In genomic region chr2:47067788-47068407, GRCh38 we compare ENCODE assay signal across 1 cellular context.
A peak's percentile ranks its signal among the peaks of the same experiment; 100 is the strongest.
TF ChIP-seq lines count a peak whose summit lies in the region.

No MANE protein-coding gene starts in this region.

TF ChIP-seq in HepG2, 621 proteins besides CTCF, POLR2A, EP300 and RAD21 (continued from another document and continues in another):
- TF ChIP-seq TRIM22 (IDR thresholded peaks at IDR 0.05) (no peak), HNRNPH1 (optimal IDR thresholded peaks at IDR 0.05; ENCODE audit: low read depth, low read length) (no peak), KLF12 (CRISPR knock-in tag; IDR thresholded peaks at IDR 0.05; ENCODE audit: borderline replicate concordance) (no peak), ADNP (CRISPR knock-in tag; IDR thresholded peaks at IDR 0.05) (no peak), ZNF766 (CRISPR knock-in tag; IDR thresholded peaks at IDR 0.05; ENCODE audit: borderline replicate concordance) (no peak), PAX8 (CRISPR knock-in tag; IDR thresholded peaks at IDR 0.05; ENCODE audit: borderline replicate concordance) (peak; percentile 70; the same call in 1 of the 2 replicates), ZNF605 (CRISPR knock-in tag; IDR thresholded peaks at IDR 0.05) (peak; percentile 76), AGO1 (IDR thresholded peaks at IDR 0.05; ENCODE audit: low read depth, low read length, poor library complexity, severe bottlenecking) (no peak), SIX1 (CRISPR knock-in tag; IDR thresholded peaks at IDR 0.05; ENCODE audit: borderline replicate concordance) (no peak), KDM5A (IDR thresholded peaks at IDR 0.05; ENCODE audit: borderline replicate concordance, low read length) (no peak), ATRX (CRISPR knock-in tag; IDR thresholded peaks at IDR 0.05; ENCODE audit: borderline replicate concordance) (no peak), GMEB2 (CRISPR knock-in tag; IDR thresholded peaks at IDR 0.05; ENCODE audit: low read depth) (no peak), USF2 (IDR thresholded peaks at IDR 0.05; ENCODE audit: low read depth, low read length) (no peak), USF2 (CRISPR knock-in tag; IDR thresholded peaks at IDR 0.05; ENCODE audit: borderline replicate concordance) (no peak), ZNF674 (CRISPR knock-in tag; IDR thresholded peaks at IDR 0.05; ENCODE audit: low read depth) (no peak), MLXIP (CRISPR knock-in tag; IDR thresholded peaks at IDR 0.05; ENCODE audit: borderline replicate concordance) (no peak), BATF2 (CRISPR knock-in tag; IDR thresholded peaks at IDR 0.05) (no peak), RBFOX2 (IDR thresholded peaks at IDR 0.05; ENCODE audit: low read depth, low read length) (no peak), FOXJ3 (CRISPR knock-in tag; IDR thresholded peaks at IDR 0.05; ENCODE audit: borderline replicate concordance) (no peak), CEBPZ (IDR thresholded peaks at IDR 0.05; ENCODE audit: low read length) (no peak), EZH2 (conservative IDR thresholded peaks at IDR 0.05; ENCODE audit: low read depth, low read length) (no peak), FOXK1 (CRISPR knock-in tag; IDR thresholded peaks at IDR 0.05; ENCODE audit: borderline replicate concordance, low read depth) (no peak), MXD1 (CRISPR knock-in tag; IDR thresholded peaks at IDR 0.05) (no peak), ZNF333 (CRISPR knock-in tag; IDR thresholded peaks at IDR 0.05; ENCODE audit: borderline replicate concordance) (0 out of 2 replicates have a peak, but pooled peaks have one; percentile 45), SIN3A (IDR thresholded peaks at IDR 0.05; ENCODE audit: borderline replicate concordance, low read depth, low read length) (no peak), ZNF292 (CRISPR knock-in tag; IDR thresholded peaks at IDR 0.05; ENCODE audit: borderline replicate concordance, low read depth) (peak; percentile 89; the same call in 1 of the 2 replicates), ZSCAN5A (CRISPR knock-in tag; IDR thresholded peaks at IDR 0.05; ENCODE audit: borderline replicate concordance) (no peak), ZNF75D (CRISPR knock-in tag; IDR thresholded peaks at IDR 0.05; ENCODE audit: borderline replicate concordance) (no peak), ZNF770 (CRISPR knock-in tag; IDR thresholded peaks at IDR 0.05) (peak; percentile 28; the same call in 1 of the 2 replicates), ZSCAN25 (CRISPR knock-in tag; IDR thresholded peaks at IDR 0.05) (peak; percentile 83), ZNF737 (CRISPR knock-in tag; IDR thresholded peaks at IDR 0.05; ENCODE audit: borderline replicate concordance) (no peak), DR1 (CRISPR knock-in tag; IDR thresholded peaks at IDR 0.05) (no peak), ZNF547 (CRISPR knock-in tag; IDR thresholded peaks at IDR 0.05) (no peak), HES4 (CRISPR knock-in tag; IDR thresholded peaks at IDR 0.05; ENCODE audit: borderline replicate concordance) (no peak), ZEB1 (IDR thresholded peaks at IDR 0.05; ENCODE audit: insufficient replicate concordance, low read depth) (no peak), ZNF780A (CRISPR knock-in tag; IDR thresholded peaks at IDR 0.05) (no peak), MBNL3 (CRISPR knock-in tag; conservative IDR thresholded peaks at IDR 0.05) (no peak), ZNF816 (CRISPR knock-in tag; IDR thresholded peaks at IDR 0.05; ENCODE audit: borderline replicate concordance) (no peak), TCF7 (IDR thresholded peaks at IDR 0.05; ENCODE audit: low read depth) (no peak), HNRNPLL (IDR thresholded peaks at IDR 0.05; ENCODE audit: low read depth, low read length, poor library complexity, severe bottlenecking) (no peak), ZNF441 (CRISPR knock-in tag; IDR thresholded peaks at IDR 0.05; ENCODE audit: borderline replicate concordance) (0 out of 2 replicates have a peak, but pooled peaks have one; percentile 60), ZBTB7A (CRISPR knock-in tag; IDR thresholded peaks at IDR 0.05) (no peak), ZFP37 (CRISPR knock-in tag; IDR thresholded peaks at IDR 0.05; ENCODE audit: borderline replicate concordance) (no peak), ELF4 (CRISPR knock-in tag; IDR thresholded peaks at IDR 0.05; ENCODE audit: borderline replicate concordance) (no peak), REPIN1 (CRISPR knock-in tag; IDR thresholded peaks at IDR 0.05; ENCODE audit: borderline replicate concordance, low read depth) (peak; percentile 49; the same call in 1 of the 2 replicates), ZBTB8A (CRISPR knock-in tag; IDR thresholded peaks at IDR 0.05; ENCODE audit: borderline replicate concordance, low read depth) (no peak), NFIB (CRISPR knock-in tag; IDR thresholded peaks at IDR 0.05; ENCODE audit: borderline replicate concordance) (no peak), FOXO1 (CRISPR knock-in tag; IDR thresholded peaks at IDR 0.05) (peak; percentile 82; the same call in 1 of the 2 replicates), SMARCE1 (IDR thresholded peaks at IDR 0.05; ENCODE audit: borderline replicate concordance) (no peak), FIP1L1 (IDR thresholded peaks at IDR 0.05; ENCODE audit: borderline replicate concordance, insufficient read depth, low read depth, low read length) (no peak), ZNF550 (CRISPR knock-in tag; IDR thresholded peaks at IDR 0.05; ENCODE audit: borderline replicate concordance) (peak; percentile 68; the same call in 1 of the 2 replicates)
